Comparison of ENCODE assay signal across 29 cellular contexts in the genomic region with DNA sequence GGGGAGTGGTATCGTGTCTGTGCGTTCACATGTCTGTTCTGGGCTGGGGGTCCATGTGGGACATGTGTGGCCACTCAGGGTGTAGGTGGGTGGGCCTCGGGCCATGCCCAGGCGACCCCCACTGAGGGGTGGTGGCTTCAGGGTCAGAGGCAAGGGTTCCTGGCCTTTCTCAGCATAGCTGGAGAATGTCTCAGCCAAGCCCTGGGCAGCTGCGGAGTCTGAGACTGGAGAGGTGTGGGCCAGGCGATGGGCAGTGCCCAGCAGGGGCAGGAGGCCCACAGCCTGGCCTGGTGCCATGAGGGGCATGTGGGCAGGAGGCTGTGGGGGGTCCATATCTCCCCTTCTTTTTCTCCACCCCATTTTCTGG. TPM values are rescaled to one million over a fixed set of nuclear protein-coding genes. Genes with fewer than 3 reads are reported as not detected.
"Had no signal": no experiment of that assay in that cellular context is flagged by ENCODE, and none has a peak within 500 bp of the region (broad histone marks: within the 10 kb centered on the region; RNA-seq: fewer than 3 reads in every experiment).

No MANE protein-coding gene starts in this region.

- H3K36me3 Mint-ChIP-seq: memory B cell, natural killer cell had no signal

- H3K27ac ChIP-seq: dorsolateral prefrontal cortex, epithelial cell of prostate, gastrocnemius medialis, neutrophil, pancreas, suprapubic skin, transverse colon, upper lobe of right lung, vagina had no signal

- H3K9me3 ChIP-seq: gastrocnemius medialis, neutrophil, pancreas, suprapubic skin, transverse colon, upper lobe of right lung, vagina had no signal

- H3K4me2 ChIP-seq: smooth muscle cell had no signal

- DNase-seq: dorsolateral prefrontal cortex; effector CD4-positive, alpha-beta T cell; endodermal cell; foreskin fibroblast; gastrocnemius medialis; head of caudate nucleus; natural killer cell; retina; stimulated activated CD4-positive, alpha-beta T cell treated with anti-CD3 and anti-CD28 coated beads, Interleukin-12 subunit alpha, Interleukin-12 subunit beta, amount 100 ng/mL, for 4 hours; stimulated activated CD4-positive, alpha-beta T cell treated with anti-CD3 and anti-CD28 coated beads, Interleukin-1b, Interleukin-23, amount 100 ng/mL, for 48 hours; stimulated activated CD4-positive, alpha-beta T cell treated with anti-CD3 and anti-CD28 coated beads, Interleukin-4, amount 100 ng/mL, for 1 hour; stimulated activated CD8-positive, alpha-beta memory T cell treated with anti-CD3 and anti-CD28 coated beads, Interleukin-4, amount 100 ng/mL, for 48 hours; stimulated activated naive CD4-positive, alpha-beta T cell; stimulated activated naive CD8-positive, alpha-beta T cell treated with anti-CD3 and anti-CD28 coated beads, Interleukin-15, amount 100 ng/mL, for 72 hours; transverse colon; upper lobe of right lung had no signal

- FAIRE-seq: keratinocyte, pancreas had no signal

- H3K4me1 Mint-ChIP-seq: endodermal cell; stimulated activated naive CD8-positive, alpha-beta T cell treated with anti-CD3 and anti-CD28 coated beads, Interleukin-15, amount 100 ng/mL, for 72 hours had no signal

- H3K9me3 Mint-ChIP-seq: endodermal cell; memory B cell; natural killer cell; stimulated activated naive CD8-positive, alpha-beta T cell treated with anti-CD3 and anti-CD28 coated beads, Interleukin-15, amount 100 ng/mL, for 72 hours had no signal

- H3K4me3 ChIP-seq: dorsolateral prefrontal cortex, gastrocnemius medialis, lung, smooth muscle cell, suprapubic skin, transverse colon, upper lobe of right lung, vagina had no signal

- H3K27ac Mint-ChIP-seq: endodermal cell; memory B cell; natural killer cell; stimulated activated naive CD8-positive, alpha-beta T cell treated with anti-CD3 and anti-CD28 coated beads, Interleukin-15, amount 100 ng/mL, for 72 hours had no signal

- ATAC-seq: esophagus mucosa; gastrocnemius medialis; left lobe of liver; natural killer cell; sciatic nerve; stimulated activated naive CD8-positive, alpha-beta T cell treated with anti-CD3 and anti-CD28 coated beads, Interleukin-15, amount 100 ng/mL, for 72 hours; upper lobe of right lung had no signal

- H3K4me3 Mint-ChIP-seq: endodermal cell; memory B cell; natural killer cell; stimulated activated naive CD8-positive, alpha-beta T cell treated with anti-CD3 and anti-CD28 coated beads, Interleukin-15, amount 100 ng/mL, for 72 hours had no signal

RNA-seq across cellular contexts. Expression of a gene that starts 1.2 kb away (rescaled TPM):
- polyA plus RNA-seq: keratinocyte, liver had no signal
